1 cellular context compared by ENCODE assay signal in genomic region chr2:193088026-193088425, GRCh38.
TF ChIP-seq lines count a peak whose summit lies in the region.

No MANE protein-coding gene starts in this region.

TF ChIP-seq in GM23338, 12 proteins besides CTCF, POLR2A, EP300 and RAD21 (continued from another document):
- TF ChIP-seq ZNF114 (CRISPR knock-in tag; IDR thresholded peaks at IDR 0.05) (no peak), STAT1 (IDR thresholded peaks at IDR 0.05; ENCODE audit: unreplicated experiment) (no peak), CREB1 (CRISPR knock-in tag; IDR thresholded peaks at IDR 0.05; ENCODE audit: low read depth) (no peak), EZH2phosphoT487 (IDR thresholded peaks at IDR 0.05; ENCODE audit: unreplicated experiment) (no peak)
